25 cellular contexts compared by ENCODE assay signal in the genomic region with DNA sequence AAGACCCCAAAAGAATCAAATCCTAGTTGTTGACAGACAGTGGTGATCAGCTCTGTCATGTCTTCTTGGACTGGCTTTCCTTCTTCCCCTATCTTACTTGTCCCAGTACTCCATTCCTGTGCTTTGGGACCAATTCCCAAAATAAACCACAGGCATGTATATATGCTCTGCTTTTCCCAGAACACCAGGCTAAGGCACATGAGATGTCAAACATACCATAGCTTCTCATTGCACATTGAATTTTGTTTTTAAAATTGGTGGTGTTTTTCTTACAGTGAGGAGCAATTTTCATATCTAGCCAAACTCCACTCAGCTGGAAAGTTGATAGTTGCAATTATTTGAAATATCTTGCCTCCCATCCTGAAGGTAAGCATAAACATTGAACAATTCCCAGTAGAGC.
"Had no signal": no experiment of that assay in that cellular context is flagged by ENCODE, and none has a peak within 500 bp of the region (broad histone marks: within the 10 kb centered on the region; RNA-seq: fewer than 3 reads in every experiment).

No MANE protein-coding gene starts in this region.

- H3K4me3 ChIP-seq: ascending aorta, body of pancreas, MG63, SJCRH30 had no signal

- H3K4me2 ChIP-seq: SK-N-SH had no signal

- H3K36me3 Mint-ChIP-seq: activated naive CD4-positive, alpha-beta T cell treated with anti-CD3 and anti-CD28 coated beads, Interleukin-2, amount 50 U/mL, for 24 hours had no signal

- H3K4me1 ChIP-seq: body of pancreas had no signal

- H3K4me3 Mint-ChIP-seq: activated CD4-positive, alpha-beta T cell treated with anti-CD3 and anti-CD28 coated beads for 36 hours; activated CD8-positive, alpha-beta T cell treated with anti-CD3 and anti-CD28 coated beads for 36 hours; activated naive CD4-positive, alpha-beta T cell treated with anti-CD3 and anti-CD28 coated beads, Interleukin-2, amount 50 U/mL, for 24 hours; central memory CD8-positive, alpha-beta T cell had no signal

- H3K9me3 ChIP-seq: ascending aorta, body of pancreas, MG63, SJCRH30, SK-N-SH had no signal

- H3K27me3 ChIP-seq: ascending aorta, body of pancreas, MG63, SJCRH30 had no signal

- DNase-seq: activated CD4-positive, alpha-beta T cell treated with anti-CD3 and anti-CD28 coated beads for 36 hours; activated CD4-positive, alpha-beta T cell treated with anti-CD3 and anti-CD28 coated beads, Interleukin-2, amount 50 U/mL, for 1 hour; activated CD8-positive, alpha-beta memory T cell treated with anti-CD3 and anti-CD28 coated beads, Interleukin-2, amount 50 U/mL, for 4 hours; activated CD8-positive, alpha-beta T cell treated with anti-CD3 and anti-CD28 coated beads for 36 hours; activated T-cell treated with anti-CD3 and anti-CD28 coated beads, Interleukin-2, amount 50 U/mL, for 1 hour; amniotic stem cell; KG1; MG63; MV-4-11; NCI-H1417 treated with DMSO at 0.1 percent for 48 hours; NCI-H187; NCI-H510A treated with DMSO at 0.1 percent for 48 hours; NK-92 treated with Interleukin-12 subunit alpha and Interleukin-12 subunit beta, amount 100 ng/mL, for 24 hours; OCI-M1; Right ventricle myocardium superior; SJCRH30; SK-N-SH; T-helper 1 cell; WERI-Rb-1 had no signal

- H3K27ac Mint-ChIP-seq: activated CD4-positive, alpha-beta T cell treated with anti-CD3 and anti-CD28 coated beads for 36 hours; activated CD8-positive, alpha-beta T cell treated with anti-CD3 and anti-CD28 coated beads for 36 hours; activated naive CD4-positive, alpha-beta T cell treated with anti-CD3 and anti-CD28 coated beads, Interleukin-2, amount 50 U/mL, for 24 hours had no signal

- H3K9me3 Mint-ChIP-seq: activated CD8-positive, alpha-beta T cell treated with anti-CD3 and anti-CD28 coated beads for 36 hours; activated naive CD4-positive, alpha-beta T cell treated with anti-CD3 and anti-CD28 coated beads, Interleukin-2, amount 50 U/mL, for 24 hours; central memory CD8-positive, alpha-beta T cell had no signal

- H3K4me1 Mint-ChIP-seq: activated CD4-positive, alpha-beta T cell treated with anti-CD3 and anti-CD28 coated beads for 36 hours; activated naive CD4-positive, alpha-beta T cell treated with anti-CD3 and anti-CD28 coated beads, Interleukin-2, amount 50 U/mL, for 24 hours had no signal

- H3K9me2 ChIP-seq: SK-N-SH had no signal

- H3K27ac ChIP-seq: ascending aorta, body of pancreas, RWPE1, SJCRH30, WERI-Rb-1 had no signal

- ATAC-seq: activated CD4-positive, alpha-beta T cell treated with anti-CD3 and anti-CD28 coated beads for 36 hours; activated CD8-positive, alpha-beta T cell treated with anti-CD3 and anti-CD28 coated beads for 36 hours; body of pancreas; Panc1 had no signal

- H3K27me3 Mint-ChIP-seq: activated CD4-positive, alpha-beta T cell treated with anti-CD3 and anti-CD28 coated beads for 36 hours; activated CD8-positive, alpha-beta T cell treated with anti-CD3 and anti-CD28 coated beads for 36 hours; central memory CD8-positive, alpha-beta T cell had no signal

- H3K36me3 ChIP-seq: ascending aorta, MG63, SJCRH30, WERI-Rb-1 had no signal

- H3K9ac ChIP-seq: SK-N-SH had no signal
